12 cellular contexts compared by ENCODE assay signal in genomic region chr9:130539473-130540223, GRCh38. TPM values are rescaled to one million over a fixed set of nuclear protein-coding genes. Genes with fewer than 3 reads are reported as not detected.
DNase-seq lines count a peak whose midpoint lies in the region; ATAC-seq lines count a peak whose summit lies in the region.
"Had no signal": no experiment of that assay in that cellular context is flagged by ENCODE, and none has a peak within 500 bp of the region (broad histone marks: within the 10 kb centered on the region; RNA-seq: fewer than 3 reads in every experiment).

No MANE protein-coding gene starts in this region.

- H4K20me1 ChIP-seq in GM23248 (ENCODE audit: insufficient read depth), result no peaks in the 10 kb centered on the region

- no peak overlapping the region for H2BK5ac ChIP-seq in trophoblast cell (ENCODE audit: low read depth, low read length, poor library complexity)

- no peak overlapping the region for H3K18ac ChIP-seq in trophoblast cell (ENCODE audit: low read length)

- no peak overlapping the region for H3K4me3 ChIP-seq in GM23248
- H3K4me3 ChIP-seq in trophoblast cell (ENCODE audit: low read depth, low read length), result no peak overlapping the region
- H3K4me3 ChIP-seq: cardiac muscle cell, hepatocyte had no signal

- H3K36me3 ChIP-seq in GM23248 (ENCODE audit: low read depth), result no peaks in the 10 kb centered on the region
- H3K36me3 ChIP-seq in trophoblast cell (ENCODE audit: control insufficient read depth in 1 of 2, insufficient read depth in 2 of 2, low read length in 2 of 2), result no peaks in the 10 kb centered on the region
- H3K36me3 ChIP-seq: cardiac muscle cell had no signal

- no peak overlapping the region for H3K27ac Mint-ChIP-seq in T-helper 17 cell

- H3K79me1 ChIP-seq in trophoblast cell (ENCODE audit: low read length), result no peaks in the 10 kb centered on the region

- no peak overlapping the region for H3K27ac ChIP-seq in GM23248
- no peak overlapping the region for H3K27ac ChIP-seq in trophoblast cell (ENCODE audit: low read depth, low read length)
- H3K27ac ChIP-seq: cardiac muscle cell, hepatocyte had no signal

- peaks cover 13% of the 10 kb centered on the region for H3K4me1 Mint-ChIP-seq in T-helper 17 cell

- no peak overlapping the region for H2BK12ac ChIP-seq in trophoblast cell (ENCODE audit: low read length)

- no peak overlapping the region for H3K23ac ChIP-seq in trophoblast cell (ENCODE audit: low read length)

- no peak overlapping the region for H2AK5ac ChIP-seq in trophoblast cell (ENCODE audit: low read length)

- H4K91ac ChIP-seq in trophoblast cell (ENCODE audit: low read depth, low read length), result no peak overlapping the region

- H4K12ac ChIP-seq in trophoblast cell (ENCODE audit: low read depth, low read length), result no peak overlapping the region

- H3K4ac ChIP-seq in trophoblast cell (ENCODE audit: low read depth, low read length), result no peak overlapping the region

- H4K8ac ChIP-seq in trophoblast cell (ENCODE audit: low read depth, low read length), result no peak overlapping the region

- H2BK120ac ChIP-seq in trophoblast cell (ENCODE audit: insufficient read depth, low read length, poor library complexity), result no peak overlapping the region

- no peaks in the 10 kb centered on the region for H3K9me2 ChIP-seq in GM23248 (ENCODE audit: insufficient read depth)

- no peaks in the 10 kb centered on the region for H3K27me3 ChIP-seq in GM23248 (replicated peaks; ENCODE audit: insufficient read depth)
- H3K27me3 ChIP-seq in trophoblast cell (ENCODE audit: insufficient read depth, low read length), result no peaks in the 10 kb centered on the region

- peak; percentile 76 for DNase-seq in GM23248
- DNase-seq in NCI-H226, result peak; percentile 64
- DNase-seq in dedifferentiated amniotic fluid mesenchymal stem cell (ENCODE audit: extremely low spot score), result peak; percentile 50
- peak; percentile 60 to 72 for DNase-seq in trophoblast cell
- DNase-seq in T-helper 17 cell, result no peak
- no peak for DNase-seq in NOMO-1 treated with dmso at 0.1 percent for 144 hours (lab: John Stamatoyannopoulos, UW; ENCODE audit: unreplicated experiment)
- DNase-seq in effector CD8-positive, alpha-beta T cell (lab: John Stamatoyannopoulos, UW), result no peak
- no peak for DNase-seq in D341Med (ENCODE audit: low spot score)
- DNase-seq: H7; stimulated activated naive CD4-positive, alpha-beta T cell treated with Interleukin-2 at 50 U/mL for 16 hours had no signal

- peaks cover 12% of the 10 kb centered on the region for H3K36me3 Mint-ChIP-seq in T-helper 17 cell (ENCODE audit: low read depth)

- H3K79me2 ChIP-seq in GM23248 (ENCODE audit: insufficient read depth) (no peaks in the 10 kb centered on the region), trophoblast cell (ENCODE audit: control insufficient read depth, insufficient read depth, low read length, poor library complexity) (no peaks in the 10 kb centered on the region)
- H3K79me2 ChIP-seq: hepatocyte had no signal

- peaks cover 78% of the 10 kb centered on the region for H3K27me3 Mint-ChIP-seq in T-helper 17 cell

- H3K4me2 ChIP-seq in GM23248 (ENCODE audit: unreplicated experiment), result no peak overlapping the region
- no peak overlapping the region for H3K4me2 ChIP-seq in trophoblast cell (ENCODE audit: low read length)
- H3K4me2 ChIP-seq: hepatocyte had no signal

- 38 to 39% methylated on average over 9 of the region's 9 CpGs for WGBS in GM23248 (ENCODE audit: low coverage in 1 of 2, low lambda C conversion rate in 2 of 2, missing lambda C conversion rate in 2 of 2), 2 experiments
- no CpG with 5 or more reads among the region's 9 CpGs for WGBS in trophoblast cell (ENCODE audit: extremely low coverage, insufficient coverage, insufficient read length)

- H3K14ac ChIP-seq in trophoblast cell (ENCODE audit: low read length), result no peak overlapping the region

- peaks cover 9% of the 10 kb centered on the region; the same call in 1 of the 2 replicates for H3K4me1 ChIP-seq in GM23248 (ENCODE audit: insufficient read depth)
- peaks cover 0 to 5% of the 10 kb centered on the region in 2 experiments for H3K4me1 ChIP-seq in trophoblast cell (ENCODE audit: control insufficient read depth in 1 of 2, insufficient read depth in 2 of 2, low read length in 2 of 2)

- ATAC-seq in T-helper 17 cell, result no peak

- in situ Hi-C loops in GM23248 (cut with MboI), result no loop called here

- no peak overlapping the region for H3K9ac ChIP-seq in GM23248
- no peak overlapping the region for H3K9ac ChIP-seq in trophoblast cell (ENCODE audit: low read length)

- H2AFZ ChIP-seq in GM23248 (no peak overlapping the region), trophoblast cell (ENCODE audit: insufficient read depth, low read length, poor library complexity) (no peak overlapping the region)
- H2AFZ ChIP-seq: hepatocyte had no signal

- no peaks in the 10 kb centered on the region for H3K9me3 ChIP-seq in GM23248 (ENCODE audit: low read depth)
- H3K9me3 ChIP-seq in trophoblast cell (ENCODE audit: insufficient read depth, low read depth, low read length), result peaks cover 3% of the 10 kb centered on the region
- H3K9me3 ChIP-seq in T-helper 17 cell (ENCODE audit: control insufficient read depth, low read length, poor library complexity, severe bottlenecking), result no peaks in the 10 kb centered on the region

- no peaks in the 10 kb centered on the region for H3F3A ChIP-seq in GM23248 (ENCODE audit: insufficient read depth)

- H3K4me3 Mint-ChIP-seq in T-helper 17 cell, result no peak overlapping the region

RNA-seq across cellular contexts. Expression of gene FUBP3, which starts 39.7 kb away (rescaled TPM):
- total RNA-seq in GM23248 (2014; rRNA removed; shearing (Covaris generic)), result 52.0 and 53.5 TPM in 2 replicates
- 54.7 and 55.8 TPM in 2 replicates for polyA plus RNA-seq in GM23248 (2016; fragmentation: Nextera tagmentation; extraction: Ambion mirVana)
- polyA plus RNA-seq in trophoblast cell (2013), result 40.3 and 40.8 TPM in 2 replicates
- total RNA-seq in T-helper 17 cell, result 10 to 100 TPM; 30.6 to 33.6 TPM

Comparison
In these comparisons a context has a peak if more than half of its experiments do, and no peak if none do; other contexts are left out.
1. DNase-seq: peak in GM23248 (single experiment), NCI-H226 (single experiment), dedifferentiated amniotic fluid mesenchymal stem cell (single experiment) and trophoblast cell (2 of 2); none in T-helper 17 cell (0 of 3), NOMO-1 treated with dmso at 0.1 percent for 144 hours (single experiment), effector CD8-positive, alpha-beta T cell (single experiment) and D341Med (single experiment).